ENCODE assay signal across 8 cellular contexts in genomic region chr11:27363576-27364115, GRCh38. TPM values are rescaled to one million over a fixed set of nuclear protein-coding genes. Genes with fewer than 3 reads are reported as not detected.
A peak's percentile ranks its signal among the peaks of the same experiment; 100 is the strongest.
DNase-seq lines count a peak whose midpoint lies in the region; ATAC-seq, FAIRE-seq and TF ChIP-seq lines count a peak whose summit lies in the region.

No MANE protein-coding gene starts in this region.

- TF ChIP-seq CTCF in cardiac muscle cell (IDR thresholded peaks at IDR 0.05; ENCODE audit: low read depth, low read length) (no peak), astrocyte (IDR thresholded peaks at IDR 0.05; ENCODE audit: insufficient read depth, low read depth, low read length) (no peak), lower lobe of right lung (IDR thresholded peaks at IDR 0.05) (no peak)

- H3K4me3 ChIP-seq in cardiac muscle cell (peak overlapping the region; percentile 43), astrocyte (ENCODE audit: insufficient read depth, low read depth, low read length) (peak overlapping the region; percentile 93), lower lobe of right lung (peak overlapping the region; percentile 82), urinary bladder (ENCODE audit: low read depth, low read length) (peak overlapping the region; percentile 68)

- peak overlapping the region; percentile 82 for H2AFZ ChIP-seq in astrocyte (ENCODE audit: low read depth, low read length)

- DNase-seq in cardiac muscle cell (ENCODE audit: low read depth in 1 of 2, low spot score in 1 of 2) (no peak), left ventricle myocardium superior (no peak), astrocyte (ENCODE audit: low read depth) (no peak), lower lobe of right lung (no peak), left colon (no peak), NCI-H2196 (lab: John Stamatoyannopoulos, UW; ENCODE audit: unreplicated experiment) (no peak)
- no peak for DNase-seq in activated CD8-positive, alpha-beta memory T cell treated with anti-CD3 and anti-CD28 coated beads, Interleukin-2, amount 50 U/mL, for 48 hours

- no peak for FAIRE-seq in astrocyte (lab: Jason Lieb, UNC)

- H3K4me3 Mint-ChIP-seq in astrocyte (ENCODE audit: unreplicated experiment): peak overlapping the region; percentile 97

- peaks cover 10% of the 10 kb centered on the region for H3K79me2 ChIP-seq in astrocyte (ENCODE audit: insufficient read depth, low read length)

- H3K27me3 Mint-ChIP-seq in astrocyte (ENCODE audit: low read depth, unreplicated experiment): no peaks in the 10 kb centered on the region

- intact Hi-C loops in left ventricle myocardium superior (cut with micrococcal nuclease): no loop called here
- intact Hi-C loops in lower lobe of right lung (cut with DNase I): no loop called here
- intact Hi-C loops in left colon (cut with DNase I, micrococcal nuclease): no loop called here

- H3K4me1 ChIP-seq in cardiac muscle cell (ENCODE audit: low read depth) (peaks cover 32% of the 10 kb centered on the region), astrocyte (ENCODE audit: insufficient read depth, low read length) (peaks cover 13% of the 10 kb centered on the region), lower lobe of right lung (peaks cover 13% of the 10 kb centered on the region), urinary bladder (ENCODE audit: insufficient read depth) (no peaks in the 10 kb centered on the region)

- peaks cover 13% of the 10 kb centered on the region for H3K36me3 ChIP-seq in cardiac muscle cell
- peaks cover 14% of the 10 kb centered on the region for H3K36me3 ChIP-seq in astrocyte (ENCODE audit: insufficient read depth, low read length)
- H3K36me3 ChIP-seq in lower lobe of right lung: no peaks in the 10 kb centered on the region
- peaks cover 2% of the 10 kb centered on the region for H3K36me3 ChIP-seq in urinary bladder (ENCODE audit: insufficient read depth)

- H3K9me3 Mint-ChIP-seq in astrocyte (ENCODE audit: unreplicated experiment): no peaks in the 10 kb centered on the region

- H3K27me3 ChIP-seq in cardiac muscle cell (no peaks in the 10 kb centered on the region), astrocyte (ENCODE audit: insufficient read depth, low read length) (no peaks in the 10 kb centered on the region), lower lobe of right lung (ENCODE audit: low read depth) (no peaks in the 10 kb centered on the region)

- H3K36me3 Mint-ChIP-seq in astrocyte (ENCODE audit: low read depth, unreplicated experiment): no peaks in the 10 kb centered on the region

- WGBS in urinary bladder: 34% methylated on average over 13 of the region's 13 CpGs

- peak overlapping the region; percentile 12 for H3K27ac Mint-ChIP-seq in astrocyte (ENCODE audit: unreplicated experiment)

- H4K20me1 ChIP-seq in astrocyte (ENCODE audit: insufficient read depth, low read length): no peaks in the 10 kb centered on the region

- peak overlapping the region; percentile 72 for H3K27ac ChIP-seq in cardiac muscle cell
- peak overlapping the region; percentile 44 for H3K27ac ChIP-seq in astrocyte (ENCODE audit: low read depth, low read length)
- peak overlapping the region; percentile 51 for H3K27ac ChIP-seq in lower lobe of right lung
- H3K27ac ChIP-seq in urinary bladder (ENCODE audit: low read depth): no peak overlapping the region

- H3K9me3 ChIP-seq in cardiac muscle cell (ENCODE audit: low read depth) (no peaks in the 10 kb centered on the region), astrocyte (ENCODE audit: insufficient read depth, low read depth, low read length) (no peaks in the 10 kb centered on the region), lower lobe of right lung (no peaks in the 10 kb centered on the region)

- H3K4me1 Mint-ChIP-seq in astrocyte (ENCODE audit: low read depth, unreplicated experiment): peaks cover 10% of the 10 kb centered on the region

- H3K9ac ChIP-seq in astrocyte (ENCODE audit: low read length): peak overlapping the region; percentile 92

- peak overlapping the region; percentile 98 for H3K4me2 ChIP-seq in astrocyte (ENCODE audit: low read length)

- ATAC-seq in left ventricle myocardium superior: no peak
- ATAC-seq in lower lobe of right lung: no peak
- ATAC-seq in left colon: no peak

RNA-seq across cellular contexts. Expression of gene CCDC34, which starts 0.6 kb away (rescaled TPM):
- total RNA-seq in cardiac muscle cell (9.1 and 21.1 TPM in 2 replicates), left ventricle myocardium superior (9.8 TPM), astrocyte (11.7 and 12.8 TPM in 2 replicates), lower lobe of right lung (4.5 TPM), urinary bladder (10.2 TPM), left colon (1 to 10 TPM; 7.7 to 9.2 TPM)
- polyA plus RNA-seq in cardiac muscle cell (12.8 and 19.0 TPM in 2 replicates), urinary bladder (3.2 TPM)

Comparison
In these comparisons a context has a peak if more than half of its experiments do, and no peak if none do; other contexts are left out.
1. H3K4me3 ChIP-seq: peak in every context shown above with its lines; median percentile 93 in astrocyte; 82 in lower lobe of right lung; 68 in urinary bladder; 43 in cardiac muscle cell.